ENCODE assay signal across 20 cellular contexts in genomic region chr5:1184481-1184880, GRCh38. TPM values are rescaled to one million over a fixed set of nuclear protein-coding genes. Genes with fewer than 3 reads are reported as not detected.
DNase-seq lines count a peak whose midpoint lies in the region; ATAC-seq and TF ChIP-seq lines count a peak whose summit lies in the region.
"Had no signal": no experiment of that assay in that cellular context is flagged by ENCODE, and none has a peak within 500 bp of the region (broad histone marks: within the 10 kb centered on the region; RNA-seq: fewer than 3 reads in every experiment).

No MANE protein-coding gene starts in this region.

- H3K27me3 ChIP-seq in GM23248 (replicated peaks; ENCODE audit: insufficient read depth) (peaks cover 19% of the 10 kb centered on the region), esophagus muscularis mucosa (peaks cover 0 to 48% (median 2%) of the 10 kb centered on the region in 4 donors)

- H3K36me3 Mint-ChIP-seq in natural killer cell treated with Interleukin-12 subunit alpha and Interleukin-12 subunit beta and Interleukin-15 and Interleukin-18, amount 100 ng/mL, for 72 hours: no peaks in the 10 kb centered on the region
- no peaks in the 10 kb centered on the region for H3K36me3 Mint-ChIP-seq in natural killer cell

- ATAC-seq in natural killer cell treated with Interleukin-12 subunit alpha and Interleukin-12 subunit beta and Interleukin-15 and Interleukin-18, amount 100 ng/mL, for 72 hours: no peak
- ATAC-seq in natural killer cell: no peak
- ATAC-seq in left ventricle myocardium superior: no peak
- no peak for ATAC-seq in mucosa of descending colon
- ATAC-seq: Panc1 had no signal

- H3K9me3 ChIP-seq in mucosa of descending colon: no peaks in the 10 kb centered on the region
- H3K9me3 ChIP-seq in GM23248 (ENCODE audit: low read depth): no peaks in the 10 kb centered on the region
- no peaks in the 10 kb centered on the region for H3K9me3 ChIP-seq in esophagus muscularis mucosa
- H3K9me3 ChIP-seq: Caco-2 had no signal

- in situ Hi-C loops in GM23248 (cut with MboI): no loop called here

- no peaks in the 10 kb centered on the region for H3K9me2 ChIP-seq in GM23248 (ENCODE audit: insufficient read depth)

- TF ChIP-seq EP300 in esophagus muscularis mucosa (IDR thresholded peaks at IDR 0.05): no peak

- H3K9me3 Mint-ChIP-seq in natural killer cell treated with Interleukin-12 subunit alpha and Interleukin-12 subunit beta and Interleukin-15 and Interleukin-18, amount 100 ng/mL, for 72 hours: no peaks in the 10 kb centered on the region
- no peaks in the 10 kb centered on the region for H3K9me3 Mint-ChIP-seq in natural killer cell
- H3K9me3 Mint-ChIP-seq: CD4-positive, alpha-beta T cell; H9 had no signal

- H3K79me2 ChIP-seq in GM23248 (ENCODE audit: insufficient read depth): no peaks in the 10 kb centered on the region

- peaks cover 21% of the 10 kb centered on the region for H3K4me1 ChIP-seq in mucosa of descending colon (ENCODE audit: low read depth)
- H3K4me1 ChIP-seq in GM23248 (ENCODE audit: insufficient read depth): no peaks in the 10 kb centered on the region
- peaks cover 3 to 16% (median 14%) of the 10 kb centered on the region in 4 donors for H3K4me1 ChIP-seq in esophagus muscularis mucosa

- peaks cover 7 to 11% of the 10 kb centered on the region in 2 donors for H3K27me3 Mint-ChIP-seq in natural killer cell treated with Interleukin-12 subunit alpha and Interleukin-12 subunit beta and Interleukin-15 and Interleukin-18, amount 100 ng/mL, for 72 hours
- H3K27me3 Mint-ChIP-seq in natural killer cell (ENCODE audit: low read depth in 2 of 2): peaks cover 3 to 8% of the 10 kb centered on the region in 2 donors

- no peak overlapping the region for H3K4me2 ChIP-seq in GM23248 (ENCODE audit: unreplicated experiment)

- H3K27ac Mint-ChIP-seq in natural killer cell treated with Interleukin-12 subunit alpha and Interleukin-12 subunit beta and Interleukin-15 and Interleukin-18, amount 100 ng/mL, for 72 hours: no peak overlapping the region
- no peak overlapping the region for H3K27ac Mint-ChIP-seq in natural killer cell
- H3K27ac Mint-ChIP-seq: CD4-positive, alpha-beta T cell; H9 had no signal

- no peak for TF ChIP-seq POLR2A in esophagus muscularis mucosa (IDR thresholded peaks at IDR 0.05; ENCODE audit: low read depth)

- H3K4me3 ChIP-seq in mucosa of descending colon (no peak overlapping the region), GM23248 (no peak overlapping the region), esophagus muscularis mucosa (no peak overlapping the region)

- no peaks in the 10 kb centered on the region for H3K4me1 Mint-ChIP-seq in natural killer cell treated with Interleukin-12 subunit alpha and Interleukin-12 subunit beta and Interleukin-15 and Interleukin-18, amount 100 ng/mL, for 72 hours (ENCODE audit: low read depth in 2 of 2)
- peaks cover 0 to 5% of the 10 kb centered on the region in 2 donors for H3K4me1 Mint-ChIP-seq in natural killer cell

- no peak overlapping the region for H3K4me3 Mint-ChIP-seq in natural killer cell treated with Interleukin-12 subunit alpha and Interleukin-12 subunit beta and Interleukin-15 and Interleukin-18, amount 100 ng/mL, for 72 hours
- H3K4me3 Mint-ChIP-seq in natural killer cell: no peak overlapping the region
- H3K4me3 Mint-ChIP-seq: CD4-positive, alpha-beta T cell; H9 had no signal

- no peaks in the 10 kb centered on the region for H4K20me1 ChIP-seq in GM23248 (ENCODE audit: insufficient read depth)

- no peak for TF ChIP-seq CTCF in natural killer cell (IDR thresholded peaks at IDR 0.05)
- TF ChIP-seq CTCF in mucosa of descending colon (IDR thresholded peaks at IDR 0.05): no peak
- TF ChIP-seq CTCF in esophagus muscularis mucosa (IDR thresholded peaks at IDR 0.05): no peak

- intact Hi-C loops in natural killer cell (cut with micrococcal nuclease) (no loop called here), left ventricle myocardium superior (cut with micrococcal nuclease) (no loop called here), mucosa of descending colon (cut with DNase I, micrococcal nuclease) (no loop called here), esophagus muscularis mucosa (cut with DNase I) (no loop called here)

- H3K9ac ChIP-seq in GM23248: no peak overlapping the region

- peak; percentile 57 for DNase-seq in natural killer cell treated with Interleukin-12 subunit alpha and Interleukin-12 subunit beta and Interleukin-15 and Interleukin-18, amount 100 ng/mL, for 72 hours (ENCODE audit: low spot score)
- DNase-seq in natural killer cell: no peak
- DNase-seq in left ventricle myocardium superior: peak; percentile 17
- peak in 2 of 3 donors; percentile 29 to 31 for DNase-seq in mucosa of descending colon
- no peak for DNase-seq in SKM-1 treated with dmso at 0.1 percent for 144 hours (lab: John Stamatoyannopoulos, UW; ENCODE audit: unreplicated experiment)
- no peak for DNase-seq in GM23248
- DNase-seq in esophagus muscularis mucosa (ENCODE audit: extremely low spot score): no peak
- DNase-seq: Caco-2; CD4-positive, alpha-beta T cell; H9; IMR-90; Karpas-422; NCI-H1436 treated with DMSO at 0.1 percent for 48 hours; NCI-H2029; NCI-H526 had no signal

- 63 to 69% methylated on average over 7 of the region's 7 CpGs for WGBS in GM23248 (ENCODE audit: low coverage in 1 of 2, low lambda C conversion rate in 2 of 2, missing lambda C conversion rate in 2 of 2), 2 experiments
- 100% methylated on average over 1 of the region's 7 CpGs for WGBS in esophagus muscularis mucosa

- no peaks in the 10 kb centered on the region for H3K36me3 ChIP-seq in mucosa of descending colon (ENCODE audit: low read depth)
- H3K36me3 ChIP-seq in GM23248 (ENCODE audit: low read depth): no peaks in the 10 kb centered on the region
- no peaks in the 10 kb centered on the region for H3K36me3 ChIP-seq in esophagus muscularis mucosa

- H3F3A ChIP-seq in GM23248 (ENCODE audit: insufficient read depth): no peaks in the 10 kb centered on the region

- no peak overlapping the region for H2AFZ ChIP-seq in GM23248

- no peak overlapping the region for H3K27ac ChIP-seq in GM23248
- no peak overlapping the region for H3K27ac ChIP-seq in esophagus muscularis mucosa (replicated peaks in 1 of 4)
- H3K27ac ChIP-seq: HL-60 had no signal

RNA-seq across cellular contexts. Expression of gene SLC6A19, which starts 16.9 kb away (rescaled TPM):
- not detected for total RNA-seq in natural killer cell treated with Interleukin-12 subunit alpha and Interleukin-12 subunit beta and Interleukin-15 and Interleukin-18, amount 100 ng/mL, for 72 hours
- total RNA-seq in natural killer cell: not detected
- not detected for total RNA-seq in left ventricle myocardium superior
- total RNA-seq in mucosa of descending colon: 10 to 100 TPM; 14.4 to 92.8 (median 29.2) TPM
- total RNA-seq in GM23248 (2014; rRNA removed; shearing (Covaris generic)): not detected in 2 replicates
- polyA plus RNA-seq in GM23248 (2016; fragmentation: Nextera tagmentation; extraction: Ambion mirVana): not detected in 2 replicates
- total RNA-seq in esophagus muscularis mucosa: not detected
- total RNA-seq: CD4-positive, alpha-beta T cell; H9; HT1080; IMR-90; MCF 10A had no signal
- polyA plus RNA-seq: BJ, IMR-90 had no signal

RNA-seq across cellular contexts. Expression of gene SLC6A18, which starts 40.7 kb away (rescaled TPM):
- total RNA-seq in natural killer cell treated with Interleukin-12 subunit alpha and Interleukin-12 subunit beta and Interleukin-15 and Interleukin-18, amount 100 ng/mL, for 72 hours: not detected
- total RNA-seq in natural killer cell (not detected), left ventricle myocardium superior (not detected), mucosa of descending colon (under 1 TPM in 1 of 3 donors, not detected in 2; 0.89 TPM), esophagus muscularis mucosa (not detected)
- not detected in 2 replicates for total RNA-seq in GM23248 (2014; rRNA removed; shearing (Covaris generic))
- not detected in 2 replicates for polyA plus RNA-seq in GM23248 (2016; fragmentation: Nextera tagmentation; extraction: Ambion mirVana)
- total RNA-seq: Caco-2; CD4-positive, alpha-beta T cell; H9; HT1080; IMR-90; MCF 10A had no signal
- polyA plus RNA-seq: BJ, IMR-90 had no signal

Comparison
In these comparisons a context has a peak if more than half of its experiments do, and no peak if none do; other contexts are left out.
1. DNase-seq: peak in natural killer cell treated with Interleukin-12 subunit alpha and Interleukin-12 subunit beta and Interleukin-15 and Interleukin-18, amount 100 ng/mL, for 72 hours (single experiment), left ventricle myocardium superior (single experiment) and mucosa of descending colon (2 of 3); none in natural killer cell (single experiment), SKM-1 treated with dmso at 0.1 percent for 144 hours (single experiment), GM23248 (single experiment) and esophagus muscularis mucosa (single experiment).
2. RNA of gene SLC6A19, which starts 16.9 kb away (total RNA-seq): 14.4 to 92.8 TPM in mucosa of descending colon; not detected in natural killer cell treated with Interleukin-12 subunit alpha and Interleukin-12 subunit beta and Interleukin-15 and Interleukin-18, amount 100 ng/mL, for 72 hours, not detected in natural killer cell, not detected in left ventricle myocardium superior (single experiment), not detected in GM23248 and not detected in esophagus muscularis mucosa; every median in the first group is over 10 times any median in the second.